2 cellular contexts compared by ENCODE assay signal in genomic region chr5:108558142-108558541, GRCh38.
TF ChIP-seq lines count a peak whose summit lies in the region.

No MANE protein-coding gene starts in this region.

TF ChIP-seq in HEK293, 187 proteins besides CTCF, POLR2A, EP300 and RAD21:
- TF ChIP-seq ZNF394 (tag by site-specific recombination; IDR thresholded peaks at IDR 0.05; ENCODE audit: borderline replicate concordance) (peak; percentile 80; the same call in 1 of the 2 replicates), ZNF654 (tag by site-specific recombination; IDR thresholded peaks at IDR 0.05; ENCODE audit: low read depth) (peak; percentile 7; the same call in 1 of the 2 replicates), ZNF426 (tag by site-specific recombination; IDR thresholded peaks at IDR 0.05) (peak; percentile 61), ZNF623 (tag by site-specific recombination; IDR thresholded peaks at IDR 0.05) (peak; percentile 28; the same call in 1 of the 2 replicates), ZNF558 (tag by site-specific recombination; IDR thresholded peaks at IDR 0.05) (0 out of 2 replicates have a peak, but pooled peaks have one; percentile 23), ZNF555 (tag by site-specific recombination; conservative IDR thresholded peaks at IDR 0.05) (peak; percentile 50), ZNF560 (tag by site-specific recombination; IDR thresholded peaks at IDR 0.05; ENCODE audit: borderline replicate concordance) (0 out of 2 replicates have a peak, but pooled peaks have one; percentile 22)
- TF ChIP-seq, protein P1, sequence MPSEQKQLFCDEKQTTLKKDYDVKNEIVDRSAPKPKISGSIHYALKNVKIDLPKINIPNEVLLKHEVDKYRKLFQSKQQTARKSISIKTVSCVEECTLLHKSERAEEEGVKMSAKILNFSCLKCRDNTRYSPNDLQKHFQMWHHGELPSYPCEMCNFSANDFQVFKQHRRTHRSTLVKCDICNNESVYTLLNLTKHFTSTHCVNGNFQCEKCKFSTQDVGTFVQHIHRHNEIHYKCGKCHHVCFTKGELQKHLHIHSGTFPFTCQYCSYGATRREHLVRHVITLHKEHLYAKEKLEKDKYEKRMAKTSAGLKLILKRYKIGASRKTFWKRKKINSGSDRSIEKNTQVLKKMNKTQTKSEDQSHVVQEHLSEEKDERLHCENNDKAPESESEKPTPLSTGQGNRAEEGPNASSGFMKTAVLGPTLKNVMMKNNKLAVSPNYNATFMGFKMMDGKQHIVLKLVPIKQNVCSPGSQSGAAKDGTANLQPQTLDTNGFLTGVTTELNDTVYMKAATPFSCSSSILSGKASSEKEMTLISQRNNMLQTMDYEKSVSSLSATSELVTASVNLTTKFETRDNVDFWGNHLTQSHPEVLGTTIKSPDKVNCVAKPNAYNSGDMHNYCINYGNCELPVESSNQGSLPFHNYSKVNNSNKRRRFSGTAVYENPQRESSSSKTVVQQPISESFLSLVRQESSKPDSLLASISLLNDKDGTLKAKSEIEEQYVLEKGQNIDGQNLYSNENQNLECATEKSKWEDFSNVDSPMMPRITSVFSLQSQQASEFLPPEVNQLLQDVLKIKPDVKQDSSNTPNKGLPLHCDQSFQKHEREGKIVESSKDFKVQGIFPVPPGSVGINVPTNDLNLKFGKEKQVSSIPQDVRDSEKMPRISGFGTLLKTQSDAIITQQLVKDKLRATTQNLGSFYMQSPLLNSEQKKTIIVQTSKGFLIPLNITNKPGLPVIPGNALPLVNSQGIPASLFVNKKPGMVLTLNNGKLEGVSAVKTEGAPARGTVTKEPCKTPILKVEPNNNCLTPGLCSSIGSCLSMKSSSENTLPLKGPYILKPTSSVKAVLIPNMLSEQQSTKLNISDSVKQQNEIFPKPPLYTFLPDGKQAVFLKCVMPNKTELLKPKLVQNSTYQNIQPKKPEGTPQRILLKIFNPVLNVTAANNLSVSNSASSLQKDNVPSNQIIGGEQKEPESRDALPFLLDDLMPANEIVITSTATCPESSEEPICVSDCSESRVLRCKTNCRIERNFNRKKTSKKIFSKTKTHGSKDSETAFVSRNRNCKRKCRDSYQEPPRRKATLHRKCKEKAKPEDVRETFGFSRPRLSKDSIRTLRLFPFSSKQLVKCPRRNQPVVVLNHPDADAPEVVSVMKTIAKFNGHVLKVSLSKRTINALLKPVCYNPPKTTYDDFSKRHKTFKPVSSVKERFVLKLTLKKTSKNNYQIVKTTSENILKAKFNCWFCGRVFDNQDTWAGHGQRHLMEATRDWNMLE (tag by site-specific recombination; conservative IDR thresholded peaks at IDR 0.05; ENCODE audit: low read depth): peak; percentile 64
- TF ChIP-seq, protein P2, sequence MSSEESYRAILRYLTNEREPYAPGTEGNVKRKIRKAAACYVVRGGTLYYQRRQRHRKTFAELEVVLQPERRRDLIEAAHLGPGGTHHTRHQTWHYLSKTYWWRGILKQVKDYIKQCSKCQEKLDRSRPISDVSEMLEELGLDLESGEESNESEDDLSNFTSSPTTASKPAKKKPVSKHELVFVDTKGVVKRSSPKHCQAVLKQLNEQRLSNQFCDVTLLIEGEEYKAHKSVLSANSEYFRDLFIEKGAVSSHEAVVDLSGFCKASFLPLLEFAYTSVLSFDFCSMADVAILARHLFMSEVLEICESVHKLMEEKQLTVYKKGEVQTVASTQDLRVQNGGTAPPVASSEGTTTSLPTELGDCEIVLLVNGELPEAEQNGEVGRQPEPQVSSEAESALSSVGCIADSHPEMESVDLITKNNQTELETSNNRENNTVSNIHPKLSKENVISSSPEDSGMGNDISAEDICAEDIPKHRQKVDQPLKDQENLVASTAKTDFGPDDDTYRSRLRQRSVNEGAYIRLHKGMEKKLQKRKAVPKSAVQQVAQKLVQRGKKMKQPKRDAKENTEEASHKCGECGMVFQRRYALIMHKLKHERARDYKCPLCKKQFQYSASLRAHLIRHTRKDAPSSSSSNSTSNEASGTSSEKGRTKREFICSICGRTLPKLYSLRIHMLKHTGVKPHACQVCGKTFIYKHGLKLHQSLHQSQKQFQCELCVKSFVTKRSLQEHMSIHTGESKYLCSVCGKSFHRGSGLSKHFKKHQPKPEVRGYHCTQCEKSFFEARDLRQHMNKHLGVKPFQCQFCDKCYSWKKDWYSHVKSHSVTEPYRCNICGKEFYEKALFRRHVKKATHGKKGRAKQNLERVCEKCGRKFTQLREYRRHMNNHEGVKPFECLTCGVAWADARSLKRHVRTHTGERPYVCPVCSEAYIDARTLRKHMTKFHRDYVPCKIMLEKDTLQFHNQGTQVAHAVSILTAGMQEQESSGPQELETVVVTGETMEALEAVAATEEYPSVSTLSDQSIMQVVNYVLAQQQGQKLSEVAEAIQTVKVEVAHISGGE (tag by site-specific recombination; conservative IDR thresholded peaks at IDR 0.05; ENCODE audit: low read depth): peak; percentile 50; the same call in 1 of the 2 replicates

TF ChIP-seq in K562, 482 proteins besides CTCF, POLR2A, EP300 and RAD21:
- peak; percentile 76 for TF ChIP-seq ZBTB40 (IDR thresholded peaks at IDR 0.05)
- TF ChIP-seq ZBTB40 (CRISPR knock-in tag; IDR thresholded peaks at IDR 0.05): 0 out of 2 replicates have a peak, but pooled peaks have one; percentile 37
TF ChIP-seq in K562: peak in this region for 1; not testable (repeated sequence) for 481.
